9 cellular contexts compared by ENCODE assay signal in the genomic region with DNA sequence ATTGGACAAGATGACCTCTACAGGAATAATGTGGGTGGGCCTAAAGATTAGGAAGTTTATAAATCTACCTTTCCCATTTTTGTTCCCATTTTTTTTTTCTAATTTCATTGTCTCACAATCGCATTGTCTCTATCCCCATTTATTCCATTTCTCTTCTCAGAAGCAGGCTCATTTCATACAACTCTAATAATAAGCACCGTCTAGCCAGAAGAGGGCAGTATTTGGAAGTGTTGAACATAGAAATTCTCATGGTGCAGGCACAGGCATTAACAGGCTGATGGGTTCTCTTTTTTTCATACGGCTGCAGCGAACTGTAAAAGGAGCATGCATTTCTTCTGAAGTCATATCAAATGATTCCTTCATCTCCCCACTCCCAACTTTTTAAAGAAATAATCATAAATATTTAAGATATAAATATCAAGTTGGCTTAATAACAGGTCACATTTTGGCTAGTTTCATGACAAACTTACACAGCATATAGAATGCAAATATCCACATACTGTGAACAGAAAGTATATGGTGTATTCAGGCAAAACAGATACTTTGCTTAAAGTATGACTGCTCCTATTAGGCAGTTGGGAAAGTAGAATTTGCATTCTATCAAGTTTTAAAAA.
DNase-seq lines count a peak whose midpoint lies in the region; ATAC-seq and TF ChIP-seq lines count a peak whose summit lies in the region.
"Had no signal": no experiment of that assay in that cellular context is flagged by ENCODE, and none has a peak within 500 bp of the region (broad histone marks: within the 10 kb centered on the region; RNA-seq: fewer than 3 reads in every experiment).

No MANE protein-coding gene starts in this region.

- peak; percentile 96 for ATAC-seq in GM21528 (IDR thresholded peaks at IDR 0.05; ENCODE audit: low FRiP score, unreplicated experiment)
- peak; percentile 78 for ATAC-seq in HG03571 (IDR thresholded peaks at IDR 0.05; ENCODE audit: unreplicated experiment)

- H3K4me3 Mint-ChIP-seq in type B pancreatic cell: no peak overlapping the region
- H3K4me3 Mint-ChIP-seq: activated naive CD4-positive, alpha-beta T cell treated with anti-CD3 and anti-CD28 coated beads, Interleukin-2, amount 50 U/mL, for 24 hours had no signal

- H3K27ac Mint-ChIP-seq in type B pancreatic cell: no peak overlapping the region
- H3K27ac Mint-ChIP-seq: activated naive CD4-positive, alpha-beta T cell treated with anti-CD3 and anti-CD28 coated beads, Interleukin-2, amount 50 U/mL, for 24 hours had no signal

- DNase-seq in GDM1 (lab: John Stamatoyannopoulos, UW) (peak; percentile 57), NCI-H82 treated with DMSO at 0.1 percent for 48 hours (lab: John Stamatoyannopoulos, UW; ENCODE audit: unreplicated experiment) (peak; percentile 15), T47D (ENCODE audit: low read depth in 1 of 2, low spot score in 1 of 2) (peak; percentile 46 to 78), kidney glomerular epithelial cell (lab: John Stamatoyannopoulos, UW) (peak; percentile 46), type B pancreatic cell (ENCODE audit: extremely low spot score, unreplicated experiment) (no peak), 8988T (no peak)

- H3K36me3 Mint-ChIP-seq in type B pancreatic cell: no peaks in the 10 kb centered on the region
- H3K36me3 Mint-ChIP-seq: activated naive CD4-positive, alpha-beta T cell treated with anti-CD3 and anti-CD28 coated beads, Interleukin-2, amount 50 U/mL, for 24 hours had no signal

- H3K27me3 Mint-ChIP-seq in type B pancreatic cell: peaks cover 9% of the 10 kb centered on the region

- TF ChIP-seq CTCF in type B pancreatic cell (conservative IDR thresholded peaks at IDR 0.05): peak; percentile 81

- in situ Hi-C loops in T47D (cut with HindIII; ENCODE audit: low pct_unique_long_range_greater_than_20kb, low sequenced_read_pairs): no loop called here

- H3K9me3 Mint-ChIP-seq in type B pancreatic cell: no peaks in the 10 kb centered on the region
- H3K9me3 Mint-ChIP-seq: activated naive CD4-positive, alpha-beta T cell treated with anti-CD3 and anti-CD28 coated beads, Interleukin-2, amount 50 U/mL, for 24 hours had no signal

- peaks cover 9% of the 10 kb centered on the region for H3K4me1 Mint-ChIP-seq in type B pancreatic cell (ENCODE audit: unreplicated experiment)
- H3K4me1 Mint-ChIP-seq: activated naive CD4-positive, alpha-beta T cell treated with anti-CD3 and anti-CD28 coated beads, Interleukin-2, amount 50 U/mL, for 24 hours had no signal

Comparison
In these comparisons a context has a peak if more than half of its experiments do, and no peak if none do; other contexts are left out.
1. DNase-seq: peak in GDM1 (single experiment), NCI-H82 treated with DMSO at 0.1 percent for 48 hours (single experiment), T47D (2 of 2) and kidney glomerular epithelial cell (single experiment); none in type B pancreatic cell (single experiment) and 8988T (single experiment).